In the genomic region with DNA sequence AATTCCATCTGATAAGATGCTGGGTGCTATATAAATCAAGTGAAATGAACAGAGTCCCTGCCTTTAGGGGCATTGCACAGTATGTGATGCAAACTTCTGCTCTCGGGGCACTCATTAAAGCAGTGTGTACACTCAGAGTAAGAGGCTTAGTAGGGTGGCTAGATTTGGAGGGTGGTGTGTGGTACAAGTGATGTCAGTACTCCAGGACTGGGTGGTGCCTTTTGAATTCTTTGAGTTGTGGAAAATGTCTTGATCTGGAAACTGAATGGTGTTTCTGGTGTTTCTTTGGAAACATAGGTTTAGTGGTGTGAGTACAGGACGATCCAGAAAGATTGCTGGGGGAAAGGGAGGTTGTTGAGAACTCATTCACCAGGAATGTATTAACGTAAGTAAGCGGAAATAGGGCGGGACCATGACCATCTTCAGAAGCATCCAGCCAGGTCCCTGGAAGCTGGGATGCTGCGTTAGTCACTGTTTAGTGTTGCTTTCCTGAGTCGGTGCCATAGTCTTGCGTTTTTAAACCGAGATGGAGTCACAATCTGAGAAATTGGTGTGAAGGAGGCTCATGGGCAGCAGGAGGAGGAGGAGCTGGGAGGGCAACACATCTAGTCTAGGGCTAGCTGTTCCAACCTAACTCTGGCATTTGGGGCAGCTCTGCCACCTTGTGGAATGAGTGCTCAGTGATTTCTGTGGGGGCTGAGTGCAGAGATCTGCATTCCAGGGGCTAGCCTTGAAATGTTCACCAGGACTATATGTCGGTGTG, we compare ENCODE assay signal across 8 cellular contexts.
A peak's percentile ranks its signal among the peaks of the same experiment; 100 is the strongest.
DNase-seq lines count a peak whose midpoint lies in the region; ATAC-seq and TF ChIP-seq lines count a peak whose summit lies in the region.

No MANE protein-coding gene starts in this region.

- ATAC-seq in HG02642 (IDR thresholded peaks at IDR 0.05; ENCODE audit: poor library complexity, unreplicated experiment) (no peak), GM19452 (IDR thresholded peaks at IDR 0.05; ENCODE audit: unreplicated experiment) (no peak)

- DNase-seq in GM03348 (ENCODE audit: low spot score) (peak; percentile 87), NB4 (ENCODE audit: low read depth) (peak; percentile 72), T1000 (lab: John Stamatoyannopoulos, UW) (peak; percentile 95), astrocyte of the hippocampus (ENCODE audit: low read depth, low spot score) (peak; percentile 97), hypothalamus (lab: John Stamatoyannopoulos, UW) (peak in 46 of 51 donors; percentile 2 to 77 (median 35)), skeletal muscle cell (ENCODE audit: low read depth) (peak; percentile 99)

- TF ChIP-seq POLR2A in NB4 (IDR thresholded peaks at IDR 0.05; ENCODE audit: extremely low read depth, insufficient read length): no peak

- H3K4me3 ChIP-seq in NB4 (ENCODE audit: low read depth, low read length) (no peak overlapping the region), skeletal muscle cell (ENCODE audit: low read depth, low read length) (peak overlapping the region; percentile 16)

- peak; percentile 54 for TF ChIP-seq CTCF in NB4 (IDR thresholded peaks at IDR 0.05; ENCODE audit: low read depth, low read length)

Comparison
In these comparisons a context has a peak if more than half of its experiments do, and no peak if none do; other contexts are left out.
1. DNase-seq: peak in every context shown above with its lines; median percentile 99 in skeletal muscle cell; 97 in astrocyte of the hippocampus; 95 in T1000; 87 in GM03348; 72 in NB4; 35 in hypothalamus.